Comparison of ENCODE assay signal across 8 cellular contexts in genomic region chr6:32816746-32817204, GRCh38. TPM values are rescaled to one million over a fixed set of nuclear protein-coding genes. Genes with fewer than 3 reads are reported as not detected.
A peak's percentile ranks its signal among the peaks of the same experiment; 100 is the strongest.
DNase-seq lines count a peak whose midpoint lies in the region; ATAC-seq and FAIRE-seq lines count a peak whose summit lies in the region.

TSS of gene HLA-DOB (minus strand) at chr6:32817002. CDS start at chr6:32816951, 51 bp downstream.

- H3K4me1 ChIP-seq in small intestine (ENCODE audit: control insufficient read depth in 2 of 2, insufficient read depth in 1 of 2, low read depth in 1 of 2, low read length in 1 of 2), result no peaks in the 10 kb centered on the region

- H3K27me3 Mint-ChIP-seq in effector memory CD8-positive, alpha-beta T cell, result no peaks in the 10 kb centered on the region

- 12 to 37% (median 22%) methylated on average over 3 of the region's 3 CpGs for WGBS in small intestine, 3 donors

- H3K4me3 Mint-ChIP-seq in effector memory CD8-positive, alpha-beta T cell, result peak within 1 kb of the TSS in 1 of 2 donors; percentile 33

- no peak within 1 kb of the TSS for H3K4me3 ChIP-seq in small intestine (ENCODE audit: low read depth in 1 of 2, low read length in 2 of 2)

- H3K27ac ChIP-seq in small intestine (ENCODE audit: low read depth in 1 of 2, low read length in 1 of 2), result peak within 1 kb of the TSS in 1 of 2 donors; percentile 73

- no peaks in the 10 kb centered on the region for H3K36me3 Mint-ChIP-seq in effector memory CD8-positive, alpha-beta T cell (ENCODE audit: insufficient read depth)

- no peaks in the 10 kb centered on the region for H3K9me3 ChIP-seq in small intestine (ENCODE audit: control insufficient read depth, low read depth)

- FAIRE-seq in small intestine (lab: Jason Lieb, UNC), result no peak

- no peak within 1 kb of the TSS for H3K27ac Mint-ChIP-seq in effector memory CD8-positive, alpha-beta T cell

- no peak for DNase-seq in effector memory CD8-positive, alpha-beta T cell
- DNase-seq in small intestine (peak; percentile 47), SHP77 treated with DMSO at 0.1 percent for 48 hours (lab: John Stamatoyannopoulos, UW) (no peak)
- DNase-seq in activated naive CD4-positive, alpha-beta T cell treated with anti-CD3 and anti-CD28 coated beads, Interleukin-2, amount 50 U/mL, for 16 hours, result no peak

- H3K4me1 Mint-ChIP-seq in effector memory CD8-positive, alpha-beta T cell (ENCODE audit: low read depth in 2 of 2), result peaks cover 0 to 2% of the 10 kb centered on the region in 2 donors

- H3K9me3 Mint-ChIP-seq in effector memory CD8-positive, alpha-beta T cell, result no peaks in the 10 kb centered on the region

- H3K27me3 ChIP-seq in small intestine (ENCODE audit: control insufficient read depth in 2 of 2, insufficient read depth in 2 of 2, low read length in 2 of 2), result no peaks in the 10 kb centered on the region

- ATAC-seq in GM18868 (IDR thresholded peaks at IDR 0.05; ENCODE audit: unreplicated experiment) (peak; percentile 80), HG03571 (IDR thresholded peaks at IDR 0.05; ENCODE audit: unreplicated experiment) (peak; percentile 50), HG02763 (IDR thresholded peaks at IDR 0.05; ENCODE audit: unreplicated experiment) (no peak), GM19023 (IDR thresholded peaks at IDR 0.05; ENCODE audit: unreplicated experiment) (no peak)
- peak; percentile 85 for ATAC-seq in effector memory CD8-positive, alpha-beta T cell (replicated peaks)

- no peaks in the 10 kb centered on the region for H3K36me3 ChIP-seq in small intestine (ENCODE audit: control insufficient read depth in 2 of 2, insufficient read depth in 2 of 2, low read length in 2 of 2)

RNA-seq across cellular contexts. Expression of gene HLA-DOB, which starts in this region (rescaled TPM):
- polyA plus RNA-seq in small intestine, result 1 to 10 TPM in 2 of 3 donors, not detected in 1; 2.7 to 4.6 TPM

Comparison
In these comparisons a context has a peak if more than half of its experiments do, and no peak if none do; other contexts are left out.
1. ATAC-seq: peak in GM18868 (single experiment), HG03571 (single experiment) and effector memory CD8-positive, alpha-beta T cell (single experiment); none in HG02763 (single experiment) and GM19023 (single experiment).